In genomic region chr1:31926846-31927660, GRCh38 we compare ENCODE assay signal across 1 cellular context.
A peak's percentile ranks its signal among the peaks of the same experiment; 100 is the strongest.
TF ChIP-seq lines count a peak whose summit lies in the region.

No MANE protein-coding gene starts in this region.

TF ChIP-seq in K562, 482 proteins besides CTCF, POLR2A, EP300 and RAD21 (continued from another document and continues in another):
- TF ChIP-seq, protein P1, sequence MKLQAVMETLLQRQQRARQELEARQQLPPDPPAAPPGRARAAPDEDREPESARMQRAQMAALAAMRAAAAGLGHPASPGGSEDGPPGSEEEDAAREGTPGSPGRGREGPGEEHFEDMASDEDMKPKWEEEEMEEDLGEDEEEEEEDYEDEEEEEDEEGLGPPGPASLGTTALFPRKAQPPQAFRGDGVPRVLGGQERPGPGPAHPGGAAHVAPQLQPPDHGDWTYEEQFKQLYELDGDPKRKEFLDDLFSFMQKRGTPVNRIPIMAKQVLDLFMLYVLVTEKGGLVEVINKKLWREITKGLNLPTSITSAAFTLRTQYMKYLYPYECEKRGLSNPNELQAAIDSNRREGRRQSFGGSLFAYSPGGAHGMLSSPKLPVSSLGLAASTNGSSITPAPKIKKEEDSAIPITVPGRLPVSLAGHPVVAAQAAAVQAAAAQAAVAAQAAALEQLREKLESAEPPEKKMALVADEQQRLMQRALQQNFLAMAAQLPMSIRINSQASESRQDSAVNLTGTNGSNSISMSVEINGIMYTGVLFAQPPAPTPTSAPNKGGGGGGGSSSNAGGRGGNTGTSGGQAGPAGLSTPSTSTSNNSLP (IDR thresholded peaks at IDR 0.05; ENCODE audit: borderline replicate concordance, low read depth, low read length): 0 out of 2 replicates have a peak, but pooled peaks have one; percentile 14
- TF ChIP-seq ZNF12 (CRISPR knock-in tag; IDR thresholded peaks at IDR 0.05): no peak
- 0 out of 2 replicates have a peak, but pooled peaks have one; percentile 38 for TF ChIP-seq MXI1 (IDR thresholded peaks at IDR 0.05; ENCODE audit: low read depth, low read length)
- no peak for TF ChIP-seq POLR2G (IDR thresholded peaks at IDR 0.05; ENCODE audit: low read depth, low read length)
- TF ChIP-seq NCOA6 (IDR thresholded peaks at IDR 0.05): 0 out of 2 replicates have a peak, but pooled peaks have one; percentile 16
- TF ChIP-seq, protein P2, sequence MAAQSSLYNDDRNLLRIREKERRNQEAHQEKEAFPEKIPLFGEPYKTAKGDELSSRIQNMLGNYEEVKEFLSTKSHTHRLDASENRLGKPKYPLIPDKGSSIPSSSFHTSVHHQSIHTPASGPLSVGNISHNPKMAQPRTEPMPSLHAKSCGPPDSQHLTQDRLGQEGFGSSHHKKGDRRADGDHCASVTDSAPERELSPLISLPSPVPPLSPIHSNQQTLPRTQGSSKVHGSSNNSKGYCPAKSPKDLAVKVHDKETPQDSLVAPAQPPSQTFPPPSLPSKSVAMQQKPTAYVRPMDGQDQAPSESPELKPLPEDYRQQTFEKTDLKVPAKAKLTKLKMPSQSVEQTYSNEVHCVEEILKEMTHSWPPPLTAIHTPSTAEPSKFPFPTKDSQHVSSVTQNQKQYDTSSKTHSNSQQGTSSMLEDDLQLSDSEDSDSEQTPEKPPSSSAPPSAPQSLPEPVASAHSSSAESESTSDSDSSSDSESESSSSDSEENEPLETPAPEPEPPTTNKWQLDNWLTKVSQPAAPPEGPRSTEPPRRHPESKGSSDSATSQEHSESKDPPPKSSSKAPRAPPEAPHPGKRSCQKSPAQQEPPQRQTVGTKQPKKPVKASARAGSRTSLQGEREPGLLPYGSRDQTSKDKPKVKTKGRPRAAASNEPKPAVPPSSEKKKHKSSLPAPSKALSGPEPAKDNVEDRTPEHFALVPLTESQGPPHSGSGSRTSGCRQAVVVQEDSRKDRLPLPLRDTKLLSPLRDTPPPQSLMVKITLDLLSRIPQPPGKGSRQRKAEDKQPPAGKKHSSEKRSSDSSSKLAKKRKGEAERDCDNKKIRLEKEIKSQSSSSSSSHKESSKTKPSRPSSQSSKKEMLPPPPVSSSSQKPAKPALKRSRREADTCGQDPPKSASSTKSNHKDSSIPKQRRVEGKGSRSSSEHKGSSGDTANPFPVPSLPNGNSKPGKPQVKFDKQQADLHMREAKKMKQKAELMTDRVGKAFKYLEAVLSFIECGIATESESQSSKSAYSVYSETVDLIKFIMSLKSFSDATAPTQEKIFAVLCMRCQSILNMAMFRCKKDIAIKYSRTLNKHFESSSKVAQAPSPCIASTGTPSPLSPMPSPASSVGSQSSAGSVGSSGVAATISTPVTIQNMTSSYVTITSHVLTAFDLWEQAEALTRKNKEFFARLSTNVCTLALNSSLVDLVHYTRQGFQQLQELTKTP (IDR thresholded peaks at IDR 0.05; ENCODE audit: low read depth in 1 of 2, partially characterized antibody in 2 of 2): peak in 1 of 2 experiments; percentile 33
- peak; percentile 90 for TF ChIP-seq HMBOX1 (IDR thresholded peaks at IDR 0.05)
- peak; percentile 19 to 44; a peak in 1 of 4 replicates for TF ChIP-seq MNT (conservative IDR thresholded peaks at IDR 0.05)
- peak; percentile 67 for TF ChIP-seq BRD9 (IDR thresholded peaks at IDR 0.05; ENCODE audit: low read depth, partially characterized antibody)
- TF ChIP-seq, protein P3, sequence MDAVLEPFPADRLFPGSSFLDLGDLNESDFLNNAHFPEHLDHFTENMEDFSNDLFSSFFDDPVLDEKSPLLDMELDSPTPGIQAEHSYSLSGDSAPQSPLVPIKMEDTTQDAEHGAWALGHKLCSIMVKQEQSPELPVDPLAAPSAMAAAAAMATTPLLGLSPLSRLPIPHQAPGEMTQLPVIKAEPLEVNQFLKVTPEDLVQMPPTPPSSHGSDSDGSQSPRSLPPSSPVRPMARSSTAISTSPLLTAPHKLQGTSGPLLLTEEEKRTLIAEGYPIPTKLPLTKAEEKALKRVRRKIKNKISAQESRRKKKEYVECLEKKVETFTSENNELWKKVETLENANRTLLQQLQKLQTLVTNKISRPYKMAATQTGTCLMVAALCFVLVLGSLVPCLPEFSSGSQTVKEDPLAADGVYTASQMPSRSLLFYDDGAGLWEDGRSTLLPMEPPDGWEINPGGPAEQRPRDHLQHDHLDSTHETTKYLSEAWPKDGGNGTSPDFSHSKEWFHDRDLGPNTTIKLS (IDR thresholded peaks at IDR 0.05; ENCODE audit: borderline replicate concordance, low read depth): 0 out of 2 replicates have a peak, but pooled peaks have one; percentile 16
- TF ChIP-seq SMARCA5 (IDR thresholded peaks at IDR 0.05): peak; percentile 16; the same call in 1 of the 2 replicates
- TF ChIP-seq CTBP1 (IDR thresholded peaks at IDR 0.05; ENCODE audit: borderline replicate concordance): peak; percentile 38; the same call in 1 of the 2 replicates
- peak; percentile 78 for TF ChIP-seq DPF2 (IDR thresholded peaks at IDR 0.05)
- no peak for TF ChIP-seq SNAPC5 (CRISPR knock-in tag; IDR thresholded peaks at IDR 0.05)
- TF ChIP-seq, protein P4, sequence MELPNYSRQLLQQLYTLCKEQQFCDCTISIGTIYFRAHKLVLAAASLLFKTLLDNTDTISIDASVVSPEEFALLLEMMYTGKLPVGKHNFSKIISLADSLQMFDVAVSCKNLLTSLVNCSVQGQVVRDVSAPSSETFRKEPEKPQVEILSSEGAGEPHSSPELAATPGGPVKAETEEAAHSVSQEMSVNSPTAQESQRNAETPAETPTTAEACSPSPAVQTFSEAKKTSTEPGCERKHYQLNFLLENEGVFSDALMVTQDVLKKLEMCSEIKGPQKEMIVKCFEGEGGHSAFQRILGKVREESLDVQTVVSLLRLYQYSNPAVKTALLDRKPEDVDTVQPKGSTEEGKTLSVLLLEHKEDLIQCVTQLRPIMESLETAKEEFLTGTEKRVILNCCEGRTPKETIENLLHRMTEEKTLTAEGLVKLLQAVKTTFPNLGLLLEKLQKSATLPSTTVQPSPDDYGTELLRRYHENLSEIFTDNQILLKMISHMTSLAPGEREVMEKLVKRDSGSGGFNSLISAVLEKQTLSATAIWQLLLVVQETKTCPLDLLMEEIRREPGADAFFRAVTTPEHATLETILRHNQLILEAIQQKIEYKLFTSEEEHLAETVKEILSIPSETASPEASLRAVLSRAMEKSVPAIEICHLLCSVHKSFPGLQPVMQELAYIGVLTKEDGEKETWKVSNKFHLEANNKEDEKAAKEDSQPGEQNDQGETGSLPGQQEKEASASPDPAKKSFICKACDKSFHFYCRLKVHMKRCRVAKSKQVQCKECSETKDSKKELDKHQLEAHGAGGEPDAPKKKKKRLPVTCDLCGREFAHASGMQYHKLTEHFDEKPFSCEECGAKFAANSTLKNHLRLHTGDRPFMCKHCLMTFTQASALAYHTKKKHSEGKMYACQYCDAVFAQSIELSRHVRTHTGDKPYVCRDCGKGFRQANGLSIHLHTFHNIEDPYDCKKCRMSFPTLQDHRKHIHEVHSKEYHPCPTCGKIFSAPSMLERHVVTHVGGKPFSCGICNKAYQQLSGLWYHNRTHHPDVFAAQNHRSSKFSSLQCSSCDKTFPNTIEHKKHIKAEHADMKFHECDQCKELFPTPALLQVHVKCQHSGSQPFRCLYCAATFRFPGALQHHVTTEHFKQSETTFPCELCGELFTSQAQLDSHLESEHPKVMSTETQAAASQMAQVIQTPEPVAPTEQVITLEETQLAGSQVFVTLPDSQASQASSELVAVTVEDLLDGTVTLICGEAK (IDR thresholded peaks at IDR 0.05): 0 out of 2 replicates have a peak, but pooled peaks have one; percentile 29
- TF ChIP-seq, protein P4 (CRISPR knock-in tag; IDR thresholded peaks at IDR 0.05): no peak
- peak; percentile 59 to 68; a peak in 2 of 4 replicates for TF ChIP-seq TBL1XR1 (IDR thresholded peaks at IDR 0.05; ENCODE audit: low read length in 2 of 2)
- TF ChIP-seq BCL6 (CRISPR knock-in tag; IDR thresholded peaks at IDR 0.05): no peak
- TF ChIP-seq ZNF146 (CRISPR knock-in tag; IDR thresholded peaks at IDR 0.05; ENCODE audit: unreplicated experiment): no peak
- no peak for TF ChIP-seq ZBTB9 (CRISPR knock-in tag; IDR thresholded peaks at IDR 0.05)
- no peak for TF ChIP-seq DACH1 (IDR thresholded peaks at IDR 0.05; ENCODE audit: partially characterized antibody)
- 0 out of 2 replicates have a peak, but pooled peaks have one; percentile 10 for TF ChIP-seq FOSL1 (tag; conservative IDR thresholded peaks at IDR 0.05)
- 0 out of 2 replicates have a peak, but pooled peaks have one; percentile 33 for TF ChIP-seq HDAC2 (IDR thresholded peaks at IDR 0.05)
- TF ChIP-seq BHLHE40 (IDR thresholded peaks at IDR 0.05; ENCODE audit: low read length): 0 out of 2 replicates have a peak, but pooled peaks have one; percentile 8
- TF ChIP-seq FOXM1 (IDR thresholded peaks at IDR 0.05; ENCODE audit: low read depth): peak; percentile 50; the same call in 1 of the 2 replicates
- TF ChIP-seq FOXM1 (CRISPR knock-in tag; IDR thresholded peaks at IDR 0.05; ENCODE audit: low read depth): no peak
- TF ChIP-seq HMG20B (CRISPR knock-in tag; IDR thresholded peaks at IDR 0.05): no peak
- 0 out of 2 replicates have a peak, but pooled peaks have one; percentile 8 for TF ChIP-seq MAFF (IDR thresholded peaks at IDR 0.05; ENCODE audit: low read length)
- 0 out of 2 replicates have a peak, but pooled peaks have one; percentile 48 for TF ChIP-seq NFATC3 (IDR thresholded peaks at IDR 0.05)
- TF ChIP-seq SMARCA4 (IDR thresholded peaks at IDR 0.05): peak; percentile 70
- TF ChIP-seq CHD2 (IDR thresholded peaks at IDR 0.05; ENCODE audit: low read depth, low read length): 0 out of 2 replicates have a peak, but pooled peaks have one; percentile 15
- no peak for TF ChIP-seq RBM39 (optimal IDR thresholded peaks at IDR 0.05; ENCODE audit: low read depth, low read length)
- TF ChIP-seq ZNF282 (CRISPR knock-in tag; IDR thresholded peaks at IDR 0.05): no peak
- 0 out of 2 replicates have a peak, but pooled peaks have one; percentile 32 for TF ChIP-seq HDGF (IDR thresholded peaks at IDR 0.05)
- TF ChIP-seq BCOR (IDR thresholded peaks at IDR 0.05): 0 out of 2 replicates have a peak, but pooled peaks have one; percentile 7
- no peak for TF ChIP-seq RBM15 (IDR thresholded peaks at IDR 0.05; ENCODE audit: insufficient read depth, low read length)
- TF ChIP-seq FOXK2 (conservative IDR thresholded peaks at IDR 0.05 in 1 of 2, IDR thresholded peaks at IDR 0.05 in 1 of 2; ENCODE audit: low read depth in 2 of 2): peak in 1 of 2 experiments; percentile 41; a peak in 1 of 4 replicates
- TF ChIP-seq HDAC1 (IDR thresholded peaks at IDR 0.05): peak in 1 of 2 experiments; percentile 84; a peak in 2 of 4 replicates
- TF ChIP-seq RCOR1 (IDR thresholded peaks at IDR 0.05; ENCODE audit: borderline replicate concordance in 1 of 2, low read depth in 2 of 2, low read length in 2 of 2): 0 out of 4 replicates have a peak, but pooled peaks of 1 of the 2 experiments have one; percentile 8
- no peak for TF ChIP-seq GTF2A2 (tag; IDR thresholded peaks at IDR 0.05)
- TF ChIP-seq KDM4B (IDR thresholded peaks at IDR 0.05; ENCODE audit: borderline replicate concordance in 2 of 2, low read depth in 1 of 2): no peak
